Comparison of ENCODE assay signal across 18 cellular contexts in the genomic region with DNA sequence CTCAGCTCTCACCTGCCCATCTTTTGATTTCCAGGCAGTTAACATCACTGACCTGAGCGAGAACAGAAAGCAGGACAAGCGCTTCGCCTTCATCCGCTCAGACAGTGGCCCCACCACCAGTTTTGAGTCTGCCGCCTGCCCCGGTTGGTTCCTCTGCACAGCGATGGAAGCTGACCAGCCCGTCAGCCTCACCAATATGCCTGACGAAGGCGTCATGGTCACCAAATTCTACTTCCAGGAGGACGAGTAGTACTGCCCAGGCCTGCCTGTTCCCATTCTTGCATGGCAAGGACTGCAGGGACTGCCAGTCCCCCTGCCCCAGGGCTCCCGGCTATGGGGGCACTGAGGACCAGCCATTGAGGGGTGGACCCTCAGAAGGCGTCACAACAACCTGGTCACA. TPM values are rescaled to one million over a fixed set of nuclear protein-coding genes. Genes with fewer than 3 reads are reported as not detected.
DNase-seq lines count a peak whose midpoint lies in the region; ATAC-seq, FAIRE-seq and TF ChIP-seq lines count a peak whose summit lies in the region.
"Had no signal": no experiment of that assay in that cellular context is flagged by ENCODE, and none has a peak within 500 bp of the region (broad histone marks: within the 10 kb centered on the region; RNA-seq: fewer than 3 reads in every experiment).

No MANE protein-coding gene starts in this region.

- no peaks in the 10 kb centered on the region for H3K36me3 ChIP-seq in right atrium auricular region
- H3K36me3 ChIP-seq in HepG2 (replicated peaks in 1 of 2; ENCODE audit: control insufficient read depth in 1 of 2, insufficient read depth in 2 of 2, low read length in 2 of 2): peaks cover 21 to 34% of the 10 kb centered on the region in 2 experiments; a peak in 4 of 5 replicates
- H3K36me3 ChIP-seq in spleen: peaks cover 0 to 49% (median 0%) of the 10 kb centered on the region in 6 donors

- peaks cover 65% of the 10 kb centered on the region for H3K36me3 Mint-ChIP-seq in dendritic cell treated with granulocyte-macrophage colony-stimulating factor and Interleukin-4, amounts not matched to agents 40 ng/mL and 50 ng/mL, for 4 days (ENCODE audit: low read depth)
- H3K36me3 Mint-ChIP-seq: CD4-positive, alpha-beta memory T cell had no signal

- WGBS in right cardiac atrium: 92% methylated on average over 13 of the region's 13 CpGs
- WGBS in HepG2 (ENCODE audit: low lambda C conversion rate): 97% methylated on average over 13 of the region's 13 CpGs
- WGBS in spleen, 5 donors: 90 to 94% (median 92%) methylated on average over 12 to 13 of the region's 13 CpGs

- H3K79me2 ChIP-seq in HepG2 (ENCODE audit: insufficient read depth, low read length): peaks cover 24% of the 10 kb centered on the region

- no peak overlapping the region for H3K4me3 Mint-ChIP-seq in dendritic cell treated with granulocyte-macrophage colony-stimulating factor and Interleukin-4, amounts not matched to agents 40 ng/mL and 50 ng/mL, for 4 days
- H3K4me3 Mint-ChIP-seq: B cell; CD4-positive, alpha-beta memory T cell had no signal

- FAIRE-seq in HepG2 (lab: Jason Lieb, UNC): no peak
- FAIRE-seq: A204.1, GM12878, H54 had no signal

- ATAC-seq in right cardiac atrium (no peak), HepG2 (no peak), HG02610 (IDR thresholded peaks at IDR 0.05; ENCODE audit: unreplicated experiment) (no peak)
- ATAC-seq: GM12878, HCT116 had no signal

- H3K9me3 Mint-ChIP-seq in dendritic cell treated with granulocyte-macrophage colony-stimulating factor and Interleukin-4, amounts not matched to agents 40 ng/mL and 50 ng/mL, for 4 days: no peaks in the 10 kb centered on the region
- H3K9me3 Mint-ChIP-seq: CD4-positive, alpha-beta memory T cell had no signal

- TF ChIP-seq POLR2A in HepG2 (IDR thresholded peaks at IDR 0.05; ENCODE audit: insufficient read depth in 1 of 2, low read depth in 2 of 2, low read length in 2 of 2) (no peak), spleen (IDR thresholded peaks at IDR 0.05) (no peak)

- POLR2A ChIA-PET in HepG2 (lab: Yijun Ruan, JAX): interaction anchor here (1.5 kb wide), 2 partner anchors 34 to 66 kb away, joined by 4 to 10 read pairs; no protein-coding TSS in a partner anchor

- CTCF ChIA-PET in HepG2 (lab: Yijun Ruan, JAX; ENCODE audit: low intra/inter-chr PET ratio, low total read pairs): no interaction called here

- no peak overlapping the region for H2AFZ ChIP-seq in HepG2 (ENCODE audit: low read length)
- H2AFZ ChIP-seq: GM23248 had no signal

- TF ChIP-seq EP300 in HepG2 (IDR thresholded peaks at IDR 0.05; ENCODE audit: low read depth in 2 of 2, low read length in 2 of 2): no peak
- TF ChIP-seq EP300 in HepG2 (CRISPR knock-in tag; IDR thresholded peaks at IDR 0.05; ENCODE audit: borderline replicate concordance): no peak

- in situ Hi-C loops in HepG2 (cut with HindIII; ENCODE audit: extremely low pct_ligation_motif_present, low pct_unique_long_range_greater_than_20kb): no loop called here

- TF ChIP-seq RAD21 in HepG2 (CRISPR knock-in tag; IDR thresholded peaks at IDR 0.05): no peak

- TF ChIP-seq CTCF in right atrium auricular region (IDR thresholded peaks at IDR 0.05) (no peak), HepG2 (CRISPR knock-in tag; IDR thresholded peaks at IDR 0.05) (no peak), spleen (IDR thresholded peaks at IDR 0.05 in 8 of 11, conservative IDR thresholded peaks at IDR 0.05 in 3 of 11) (no peak)

- H3K4me2 ChIP-seq in HepG2 (ENCODE audit: low read depth, low read length): no peak overlapping the region

- H4K20me1 ChIP-seq in HepG2 (ENCODE audit: insufficient read depth, low read length): no peaks in the 10 kb centered on the region

- H3K9ac ChIP-seq in HepG2 (ENCODE audit: insufficient read depth, low read depth, low read length): no peak overlapping the region
- H3K9ac ChIP-seq: GM23248 had no signal

- H3K4me1 Mint-ChIP-seq in dendritic cell treated with granulocyte-macrophage colony-stimulating factor and Interleukin-4, amounts not matched to agents 40 ng/mL and 50 ng/mL, for 4 days (ENCODE audit: low read depth): peaks cover 84% of the 10 kb centered on the region

- intact Hi-C loops in right cardiac atrium (cut with DNase I) (loop anchor here in 1 of 4 donors (10.0 kb wide), 1 partner anchor 242 kb away; no protein-coding TSS in a partner anchor), HepG2 (cut with micrococcal nuclease; ENCODE audit: unreplicated experiment) (no loop called here), spleen (cut with DNase I; ENCODE audit: low total_unique reads) (no loop called here)
- intact Hi-C loops in dendritic cell treated with granulocyte-macrophage colony-stimulating factor and Interleukin-4, amounts not matched to agents 40 ng/mL and 50 ng/mL, for 4 days (cut with micrococcal nuclease): no loop called here

- DNase-seq in right atrium auricular region (ENCODE audit: low spot score) (peak; percentile 48), right cardiac atrium (no peak), HepG2 (ENCODE audit: low spot score) (no peak), spleen (peak; percentile 56), NK-92 (lab: John Stamatoyannopoulos, UW; ENCODE audit: unreplicated experiment) (no peak), NCI-H345 (lab: John Stamatoyannopoulos, UW) (no peak)
- DNase-seq: C1 segment of cervical spinal cord; CD4-positive, alpha-beta memory T cell; DMS79; GM23248 had no signal

- H3K9me3 ChIP-seq in right atrium auricular region: no peaks in the 10 kb centered on the region
- no peaks in the 10 kb centered on the region for H3K9me3 ChIP-seq in right cardiac atrium (ENCODE audit: control insufficient read depth, low read length)
- H3K9me3 ChIP-seq in HepG2 (ENCODE audit: low read length): no peaks in the 10 kb centered on the region
- no peaks in the 10 kb centered on the region for H3K9me3 ChIP-seq in spleen

- H3K4me1 ChIP-seq in right atrium auricular region (no peaks in the 10 kb centered on the region), right cardiac atrium (ENCODE audit: control insufficient read depth, insufficient read depth, low read length) (peaks cover 4% of the 10 kb centered on the region), HepG2 (ENCODE audit: insufficient read depth, low read length) (peaks cover 64% of the 10 kb centered on the region), spleen (peaks cover 0 to 23% (median 0%) of the 10 kb centered on the region in 6 donors)

- H3K27ac ChIP-seq in right atrium auricular region (no peak overlapping the region), right cardiac atrium (ENCODE audit: low read length) (no peak overlapping the region), HepG2 (ENCODE audit: extremely low read length, insufficient read depth, low read length) (no peak overlapping the region), spleen (no peak overlapping the region)
- H3K27ac ChIP-seq: GM23248 had no signal

- BruUV-seq in HepG2 (replicated peaks; lab: Mats Ljungman, UMichigan): no TSS peak

- H3K27me3 ChIP-seq in right atrium auricular region: no peaks in the 10 kb centered on the region
- H3K27me3 ChIP-seq in right cardiac atrium (ENCODE audit: control insufficient read depth, insufficient read depth): no peaks in the 10 kb centered on the region
- no peaks in the 10 kb centered on the region; a peak in 1 of 5 replicates for H3K27me3 ChIP-seq in HepG2 (ENCODE audit: control insufficient read depth in 1 of 2, insufficient read depth in 2 of 2, low read length in 2 of 2)
- no peaks in the 10 kb centered on the region for H3K27me3 ChIP-seq in spleen (replicated peaks in 1 of 7)

- peak overlapping the region; percentile 69 for H3K27ac Mint-ChIP-seq in dendritic cell treated with granulocyte-macrophage colony-stimulating factor and Interleukin-4, amounts not matched to agents 40 ng/mL and 50 ng/mL, for 4 days
- H3K27ac Mint-ChIP-seq: B cell had no signal

- H3K4me3 ChIP-seq in right atrium auricular region (no peak overlapping the region), right cardiac atrium (ENCODE audit: low read length) (no peak overlapping the region), HepG2 (replicated peaks in 1 of 3; ENCODE audit: insufficient read depth in 1 of 3, low read depth in 2 of 3, low read length in 3 of 3) (no peak overlapping the region), spleen (no peak overlapping the region)
- H3K4me3 ChIP-seq: GM12878, GM23248 had no signal

- no peaks in the 10 kb centered on the region for H3K27me3 Mint-ChIP-seq in dendritic cell treated with granulocyte-macrophage colony-stimulating factor and Interleukin-4, amounts not matched to agents 40 ng/mL and 50 ng/mL, for 4 days
- H3K27me3 Mint-ChIP-seq: CD4-positive, alpha-beta memory T cell had no signal

RNA-seq across cellular contexts. Expression of a gene that starts 5.2 kb away (rescaled TPM):
- total RNA-seq in right atrium auricular region (1 to 10 TPM in 1 of 2 donors, under 1 TPM in 1; 0.41 to 1.3 TPM), right cardiac atrium (1 to 10 TPM in 1 of 4 donors, under 1 TPM in 3; 0.45 to 1.1 (median 0.78) TPM), HepG2 (2016; rRNA removed; fragmentation: Illumina TruSeq; extraction: Trizol) (21.1 and 21.2 TPM in 2 replicates), spleen (10 to 100 TPM in 6 of 7 donors, 1 to 10 TPM in 1; 6.3 to 53.9 (median 21.2) TPM)
- polyA plus RNA-seq in right cardiac atrium (0.54 TPM), HepG2 (2011; rRNA removed) (101 and 142 TPM in 2 replicates), spleen (10 to 100 TPM in 1 of 3 donors, 1 to 10 TPM in 2; 1.9 to 11.1 (median 5.9) TPM)
- total RNA-seq in HepG2 (2016; cell fraction: cytosol; rRNA removed; fragmentation: Illumina TruSeq; extraction: Trizol; ENCODE audit: low read depth): 6.3 and 8.3 TPM in 2 replicates
- total RNA-seq in HepG2 (2016; cell fraction: insoluble cytoplasmic fraction; rRNA removed; fragmentation: Illumina TruSeq; extraction: Trizol): 21.0 and 24.7 TPM in 2 replicates
- total RNA-seq in HepG2 (2016; cell fraction: membrane; rRNA removed; fragmentation: Illumina TruSeq; extraction: Trizol): 18.1 and 19.8 TPM in 2 replicates
- 16.3 and 16.9 TPM in 2 replicates for total RNA-seq in HepG2 (2016; cell fraction: nucleus; rRNA removed; fragmentation: Illumina TruSeq; extraction: Trizol)
- 92.3 and 115 TPM in 2 replicates for polyA plus RNA-seq in HepG2 (2011; cell fraction: cytosol; rRNA removed)
- 29.8 and 45.4 TPM in 2 replicates for polyA plus RNA-seq in HepG2 (2011; cell fraction: nucleus; rRNA removed)
- 96.1 and 98.3 TPM in 2 replicates for polyA plus RNA-seq in HepG2 (2012)
- polyA plus RNA-seq in HepG2 (2016; cell fraction: cytosol; fragmentation: Illumina TruSeq; extraction: Trizol; ENCODE audit: low read depth): 12.2 and 14.7 TPM in 2 replicates
- polyA plus RNA-seq in HepG2 (2016; cell fraction: insoluble cytoplasmic fraction; fragmentation: Illumina TruSeq; extraction: Trizol; ENCODE audit: low read depth): 46.6 and 48.4 TPM in 2 replicates
- polyA plus RNA-seq in HepG2 (2016; cell fraction: membrane; fragmentation: Illumina TruSeq; extraction: Trizol; ENCODE audit: low read depth): 32.1 and 33.8 TPM in 2 replicates
- 23.4 and 24.9 TPM in 2 replicates for polyA plus RNA-seq in HepG2 (2016; cell fraction: nucleus; fragmentation: Illumina TruSeq; extraction: Trizol; ENCODE audit: insufficient read depth, low read depth)
- 0.42 and 94.0 TPM in 2 replicates for polyA minus RNA-seq in HepG2 (2011; rRNA and poly(A)+ RNA removed; ENCODE audit: low replicate concordance)
- polyA minus RNA-seq in HepG2 (2011; cell fraction: cytosol; rRNA and poly(A)+ RNA removed): 35.5 and 37.1 TPM in 2 replicates
- 29.4 and 42.8 TPM in 2 replicates for polyA minus RNA-seq in HepG2 (2011; cell fraction: nucleus; rRNA and poly(A)+ RNA removed)
- total RNA-seq: B cell, G401, GM12878, GM23248 had no signal
- polyA plus RNA-seq: CD4-positive, alpha-beta memory T cell; GM23248 had no signal

RNA-seq across cellular contexts. Expression of a gene that starts 41.1 kb away (rescaled TPM):
- total RNA-seq in right atrium auricular region (1 to 10 TPM; 2.4 to 4.5 TPM), right cardiac atrium (1 to 10 TPM; 2.0 to 4.0 (median 3.3) TPM), HepG2 (2016; rRNA removed; fragmentation: Illumina TruSeq; extraction: Trizol) (8.6 and 9.4 TPM in 2 replicates), spleen (100 to 1,000 TPM in 4 of 7 donors, 10 to 100 TPM in 3; 73.1 to 154 (median 106) TPM)
- polyA plus RNA-seq in right cardiac atrium (1.0 TPM), HepG2 (2011; rRNA removed) (5.8 and 9.1 TPM in 2 replicates), spleen (10 to 100 TPM; 43.9 to 75.8 (median 74.3) TPM)
- total RNA-seq in HepG2 (2016; cell fraction: cytosol; rRNA removed; fragmentation: Illumina TruSeq; extraction: Trizol; ENCODE audit: low read depth): 1.8 and 2.1 TPM in 2 replicates
- total RNA-seq in HepG2 (2016; cell fraction: insoluble cytoplasmic fraction; rRNA removed; fragmentation: Illumina TruSeq; extraction: Trizol): 6.4 and 9.6 TPM in 2 replicates
- 4.3 and 5.2 TPM in 2 replicates for total RNA-seq in HepG2 (2016; cell fraction: membrane; rRNA removed; fragmentation: Illumina TruSeq; extraction: Trizol)
- 10.2 and 10.4 TPM in 2 replicates for total RNA-seq in HepG2 (2016; cell fraction: nucleus; rRNA removed; fragmentation: Illumina TruSeq; extraction: Trizol)
- polyA plus RNA-seq in HepG2 (2011; cell fraction: cytosol; rRNA removed): 4.3 and 4.7 TPM in 2 replicates
- polyA plus RNA-seq in HepG2 (2011; cell fraction: nucleus; rRNA removed): 34.6 and 36.0 TPM in 2 replicates
- 9.7 and 12.9 TPM in 2 replicates for polyA plus RNA-seq in HepG2 (2012)
- 1.3 TPM in 2 replicates for polyA plus RNA-seq in HepG2 (2016; cell fraction: cytosol; fragmentation: Illumina TruSeq; extraction: Trizol; ENCODE audit: low read depth)
- polyA plus RNA-seq in HepG2 (2016; cell fraction: insoluble cytoplasmic fraction; fragmentation: Illumina TruSeq; extraction: Trizol; ENCODE audit: low read depth): 4.3 and 6.8 TPM in 2 replicates
- polyA plus RNA-seq in HepG2 (2016; cell fraction: membrane; fragmentation: Illumina TruSeq; extraction: Trizol; ENCODE audit: low read depth): 3.3 TPM in 2 replicates
- polyA plus RNA-seq in HepG2 (2016; cell fraction: nucleus; fragmentation: Illumina TruSeq; extraction: Trizol; ENCODE audit: insufficient read depth, low read depth): 14.7 and 15.0 TPM in 2 replicates
- polyA minus RNA-seq in HepG2 (2011; rRNA and poly(A)+ RNA removed; ENCODE audit: low replicate concordance): 3.6 and 13.9 TPM in 2 replicates
- 5.2 and 5.3 TPM in 2 replicates for polyA minus RNA-seq in HepG2 (2011; cell fraction: cytosol; rRNA and poly(A)+ RNA removed)
- 11.6 and 16.2 TPM in 2 replicates for polyA minus RNA-seq in HepG2 (2011; cell fraction: nucleus; rRNA and poly(A)+ RNA removed)
- total RNA-seq: G401 had no signal

Comparison
In these comparisons a context has a peak if more than half of its experiments do, and no peak if none do; other contexts are left out.
1. DNase-seq: peak in right atrium auricular region (single experiment) and spleen (single experiment); none in right cardiac atrium (0 of 3), HepG2 (single experiment), NK-92 (single experiment) and NCI-H345 (single experiment).
2. RNA of a gene that starts 41.1 kb away (total RNA-seq): 73.1 to 154 TPM in spleen; 1.8 to 10.4 TPM in HepG2, 2.4 to 4.5 TPM in right atrium auricular region and 2.0 to 4.0 TPM in right cardiac atrium; every median in the first group is over 4 times any median in the second.